In genomic region chr1:197638316-197638715, GRCh38 we compare ENCODE assay signal across 28 cellular contexts.
DNase-seq lines count a peak whose midpoint lies in the region; ATAC-seq, FAIRE-seq and TF ChIP-seq lines count a peak whose summit lies in the region.
"Had no signal": no experiment of that assay in that cellular context is flagged by ENCODE, and none has a peak within 500 bp of the region (broad histone marks: within the 10 kb centered on the region; RNA-seq: fewer than 3 reads in every experiment).

No MANE protein-coding gene starts in this region.

- no peaks in the 10 kb centered on the region; the same call in 2 of the 3 replicates for H3K9me3 ChIP-seq in GM12878 (replicated peaks; ENCODE audit: control insufficient read depth, insufficient read depth, low read length)
- H3K9me3 ChIP-seq in neural cell (ENCODE audit: low read length) = no peaks in the 10 kb centered on the region

- RAD21 ChIA-PET in GM12878 (lab: Charles Lee; ENCODE audit: unreplicated experiment) = interaction anchor here (1.0 kb wide), 1 partner anchor 169 kb away, joined by 3 read pairs; no protein-coding TSS in a partner anchor

- no peak overlapping the region for H3K4me2 ChIP-seq in GM12878 (ENCODE audit: control insufficient read depth, insufficient read depth)
- no peak overlapping the region for H3K4me2 ChIP-seq in neural cell (ENCODE audit: low read length)

- WGBS in GM12878 (ENCODE audit: insufficient coverage, insufficient replicate concordance, low lambda C conversion rate, missing lambda C conversion rate) = 18% methylated on average over 2 of the region's 2 CpGs

- no peak overlapping the region for H3K27ac Mint-ChIP-seq in activated naive CD4-positive, alpha-beta T cell treated with anti-CD3 and anti-CD28 coated beads, Interleukin-2, amount 50 U/mL, for 72 hours
- H3K27ac Mint-ChIP-seq: activated CD8-positive, alpha-beta T cell treated with anti-CD3 and anti-CD28 coated beads for 36 hours; B cell had no signal

- no peaks in the 10 kb centered on the region for H3K9me2 ChIP-seq in neural cell (ENCODE audit: insufficient read depth, low read length)

- H2AFZ ChIP-seq in GM12878 (ENCODE audit: control insufficient read depth, low read depth, low read length) (no peak overlapping the region), neural cell (ENCODE audit: low read depth, low read length) (no peak overlapping the region)

- H3K4me1 ChIP-seq in GM12878 (ENCODE audit: control insufficient read depth, insufficient read depth, low read length) = no peaks in the 10 kb centered on the region

- H4K20me1 ChIP-seq in GM12878 (ENCODE audit: control insufficient read depth, insufficient read depth) (no peaks in the 10 kb centered on the region), neural cell (ENCODE audit: insufficient read depth) (no peaks in the 10 kb centered on the region)

- H3K4me3 ChIP-seq in GM12878 = no peak overlapping the region
- no peak overlapping the region for H3K4me3 ChIP-seq in neural cell (ENCODE audit: low read length)

- SMC1A ChIA-PET in GM12878 (lab: Charles Lee; ENCODE audit: uncharacterized antibody, unreplicated experiment) = interaction anchor here (1.0 kb wide), 1 partner anchor 19 kb away, joined by 5 read pairs; no protein-coding TSS in a partner anchor

- H3K9me3 Mint-ChIP-seq in activated naive CD4-positive, alpha-beta T cell treated with anti-CD3 and anti-CD28 coated beads, Interleukin-2, amount 50 U/mL, for 72 hours = no peaks in the 10 kb centered on the region
- H3K9me3 Mint-ChIP-seq: activated CD8-positive, alpha-beta T cell treated with anti-CD3 and anti-CD28 coated beads for 36 hours had no signal

- H3K36me3 ChIP-seq in GM12878 (ENCODE audit: control insufficient read depth in 2 of 2, insufficient read depth in 2 of 2, low read length in 1 of 2) = no peaks in the 10 kb centered on the region
- H3K36me3 ChIP-seq in neural cell (ENCODE audit: insufficient read depth, low read length) = no peaks in the 10 kb centered on the region

- H3K79me2 ChIP-seq in GM12878 (ENCODE audit: control insufficient read depth, insufficient read depth, low read length) (no peaks in the 10 kb centered on the region), neural cell (replicated peaks; ENCODE audit: insufficient read depth, low read length) (no peaks in the 10 kb centered on the region)

- TF ChIP-seq EP300 in GM12878 (IDR thresholded peaks at IDR 0.05; ENCODE audit: borderline replicate concordance in 1 of 2, control insufficient read depth in 1 of 2, low read depth in 2 of 2, low read length in 2 of 2) (no peak), neural cell (conservative IDR thresholded peaks at IDR 0.05; ENCODE audit: poor library complexity, severe bottlenecking) (no peak)

- no peaks in the 10 kb centered on the region for H3F3A ChIP-seq in neural cell (ENCODE audit: insufficient read depth, low read length, poor library complexity, severe bottlenecking)

- no peak for TF ChIP-seq POLR2A in GM12878 (IDR thresholded peaks at IDR 0.05; ENCODE audit: low read depth, low read length)

- in situ Hi-C loops in GM12878 (cut with MboI) = no loop called here

- H3K27me3 ChIP-seq in GM12878 (replicated peaks in 1 of 2; ENCODE audit: control insufficient read depth in 2 of 2, insufficient read depth in 2 of 2, low read length in 1 of 2) (no peaks in the 10 kb centered on the region), neural cell (ENCODE audit: insufficient read depth, low read depth, low read length) (no peaks in the 10 kb centered on the region)

- peaks cover 0 to 7% of the 10 kb centered on the region in 2 donors for H3K36me3 Mint-ChIP-seq in activated naive CD4-positive, alpha-beta T cell treated with anti-CD3 and anti-CD28 coated beads, Interleukin-2, amount 50 U/mL, for 72 hours

- peak; percentile 77 for ATAC-seq in GM12878
- no peak for ATAC-seq in activated naive CD4-positive, alpha-beta T cell treated with anti-CD3 and anti-CD28 coated beads, Interleukin-2, amount 50 U/mL, for 72 hours
- ATAC-seq: activated CD4-positive, CD25-positive, alpha-beta regulatory T cell treated with anti-CD3 and anti-CD28 coated beads, Interleukin-2, amount 50 U/mL, for 24 hours; activated CD8-positive, alpha-beta T cell treated with anti-CD3 and anti-CD28 coated beads for 36 hours; HCT116; HepG2; sciatic nerve had no signal

- H3K9ac ChIP-seq in GM12878 (ENCODE audit: control insufficient read depth, insufficient read depth, low read length) (no peak overlapping the region), neural cell (ENCODE audit: low read length) (no peak overlapping the region)

- CTCF ChIA-PET in GM12878 (lab: Yijun Ruan, JAX) = interaction anchor here (0.6 kb wide), 1 partner anchor 255 kb away, joined by 3 read pairs; no protein-coding TSS in a partner anchor

- DNase-seq in NCI-H2081 (lab: John Stamatoyannopoulos, UW) = peak; percentile 45 to 54
- DNase-seq in NCI-H2081 treated with DMSO at 0.1 percent for 48 hours (lab: John Stamatoyannopoulos, UW) = no peak
- peak; percentile 72 for DNase-seq in NCI-H1694 treated with DMSO at 0.1 percent for 48 hours (lab: John Stamatoyannopoulos, UW)
- no peak for DNase-seq in GM12878 (ENCODE audit: low read depth, low spot score)
- DNase-seq in posterior vena cava (ENCODE audit: low spot score) = no peak
- no peak for DNase-seq in HK-2 (ENCODE audit: unreplicated experiment)
- DNase-seq in activated naive CD4-positive, alpha-beta T cell treated with anti-CD3 and anti-CD28 coated beads, Interleukin-2, amount 50 U/mL, for 72 hours (ENCODE audit: low spot score in 2 of 2) = no peak
- DNase-seq: activated CD8-positive, alpha-beta T cell treated with anti-CD3 and anti-CD28 coated beads for 36 hours; activated naive CD4-positive, alpha-beta T cell; activated T-cell treated with anti-CD3 and anti-CD28 coated beads, Interleukin-2, amount 50 U/mL, for 1 hour; central memory CD4-positive, alpha-beta T cell; COR-L47; foreskin fibroblast; kidney; NCI-H2029 treated with DMSO at 0.1 percent for 48 hours; NK-92 treated with Interleukin-12 subunit alpha and Interleukin-12 subunit beta, amount 100 ng/mL, for 24 hours; occipital lobe; substantia nigra; T-helper 9 cell had no signal

- POLR2A ChIA-PET in GM12878 (lab: Charles Lee) = no interaction called here

- no peak for FAIRE-seq in GM12878 (lab: Jason Lieb, UNC)
- FAIRE-seq: A204.1, HepG2, kidney, urothelium cell line had no signal

- TF ChIP-seq RAD21 in GM12878 (IDR thresholded peaks at IDR 0.05; ENCODE audit: insufficient read depth, low read depth, low read length) (no peak), neural cell (conservative IDR thresholded peaks at IDR 0.05) (no peak)

- intact Hi-C loops in GM12878 (cut with micrococcal nuclease; ENCODE audit: unreplicated experiment) = no loop called here
- intact Hi-C loops in posterior vena cava (cut with DNase I) = no loop called here

- BruUV-seq in GM12878 (replicated peaks; lab: Mats Ljungman, UMichigan) = no TSS peak

- no peak overlapping the region for H3K27ac ChIP-seq in GM12878 (ENCODE audit: control insufficient read depth, insufficient read depth)
- peak overlapping the region; percentile 15 for H3K27ac ChIP-seq in neural cell (ENCODE audit: low read length)
- H3K27ac ChIP-seq: epithelial cell of prostate had no signal

- no peak for TF ChIP-seq CTCF in GM12878 (IDR thresholded peaks at IDR 0.05 in 2 of 3, conservative IDR thresholded peaks at IDR 0.05 in 1 of 3; ENCODE audit: control insufficient read depth in 2 of 3, extremely low read depth in 1 of 3, insufficient read depth in 1 of 3, low read depth in 3 of 3, low read length in 3 of 3)
- no peak for TF ChIP-seq CTCF in neural cell (IDR thresholded peaks at IDR 0.05; ENCODE audit: poor library complexity, severe bottlenecking)

TF ChIP-seq in GM12878, 131 proteins besides CTCF, POLR2A, EP300 and RAD21 (continues in another document):
- TF ChIP-seq NBN (IDR thresholded peaks at IDR 0.05) = no peak

TF ChIP-seq in neural cell, 6 proteins besides CTCF, POLR2A, EP300 and RAD21:
- TF ChIP-seq MXI1 (conservative IDR thresholded peaks at IDR 0.05; ENCODE audit: poor library complexity, severe bottlenecking) = no peak
- no peak for TF ChIP-seq TAF1 (IDR thresholded peaks at IDR 0.05; ENCODE audit: low read depth)
- no peak for TF ChIP-seq REST (IDR thresholded peaks at IDR 0.05; ENCODE audit: borderline replicate concordance)

Comparison
In these comparisons a context has a peak if more than half of its experiments do, and no peak if none do; other contexts are left out.
1. DNase-seq: peak in NCI-H2081 (2 of 2) and NCI-H1694 treated with DMSO at 0.1 percent for 48 hours (single experiment); none in NCI-H2081 treated with DMSO at 0.1 percent for 48 hours (single experiment), GM12878 (single experiment), posterior vena cava (single experiment), HK-2 (single experiment) and activated naive CD4-positive, alpha-beta T cell treated with anti-CD3 and anti-CD28 coated beads, Interleukin-2, amount 50 U/mL, for 72 hours (0 of 2).